In genomic region chr3:64278631-64279030, GRCh38 we compare ENCODE assay signal across 25 cellular contexts. TPM values are rescaled to one million over a fixed set of nuclear protein-coding genes. Genes with fewer than 3 reads are reported as not detected.
DNase-seq lines count a peak whose midpoint lies in the region; ATAC-seq, FAIRE-seq and TF ChIP-seq lines count a peak whose summit lies in the region.
"Had no signal": no experiment of that assay in that cellular context is flagged by ENCODE, and none has a peak within 500 bp of the region (broad histone marks: within the 10 kb centered on the region; RNA-seq: fewer than 3 reads in every experiment).

No MANE protein-coding gene starts in this region.

- WGBS in SK-N-SH (ENCODE audit: low lambda C conversion rate), result 84% methylated on average over 5 of the region's 5 CpGs
- WGBS in suprapubic skin, result 86% methylated on average over 5 of the region's 5 CpGs

- H3F3A ChIP-seq in SK-N-SH (replicated peaks; ENCODE audit: insufficient read depth), result no peaks in the 10 kb centered on the region

- H3K36me3 ChIP-seq in SK-N-SH (replicated peaks in 1 of 2; ENCODE audit: control insufficient read depth in 1 of 2, insufficient read depth in 2 of 2, low read length in 1 of 2), result no peaks in the 10 kb centered on the region
- no peaks in the 10 kb centered on the region for H3K36me3 ChIP-seq in suprapubic skin
- H3K36me3 ChIP-seq: prostate gland, upper lobe of left lung had no signal

- DNase-seq in SK-N-SH (no peak), chondrocyte (ENCODE audit: low spot score) (no peak), kidney glomerular epithelial cell (lab: John Stamatoyannopoulos, UW) (peak; percentile 64), urothelium cell line (ENCODE audit: low spot score) (peak; percentile 50), type B pancreatic cell (ENCODE audit: extremely low spot score, unreplicated experiment) (no peak), suprapubic skin (ENCODE audit: low spot score in 2 of 2) (no peak)
- DNase-seq: 8988T; activated naive CD4-positive, alpha-beta T cell; amniotic stem cell; caudate nucleus; CD8-positive, alpha-beta T cell; DMS153; immature natural killer cell; NCI-H2029 treated with DMSO at 0.1 percent for 48 hours; NCI-H2227 treated with DMSO at 0.1 percent for 48 hours; NCI-H748 treated with DMSO at 0.1 percent for 48 hours; T-helper 1 cell; upper lobe of left lung had no signal

- no peaks in the 10 kb centered on the region for H3K4me1 ChIP-seq in SK-N-SH (ENCODE audit: control insufficient read depth in 1 of 2, insufficient read depth in 2 of 2, low read depth in 1 of 2, low read length in 1 of 2)
- no peaks in the 10 kb centered on the region for H3K4me1 ChIP-seq in suprapubic skin
- H3K4me1 ChIP-seq: prostate gland, upper lobe of left lung had no signal

- FAIRE-seq in urothelium cell line (lab: Jason Lieb, UNC), result no peak
- FAIRE-seq: G401.6, TTC549 had no signal

- TF ChIP-seq EP300 in SK-N-SH (IDR thresholded peaks at IDR 0.05; ENCODE audit: borderline replicate concordance in 1 of 2, low read depth in 1 of 2, low read length in 1 of 2), result no peak
- no peak for TF ChIP-seq EP300 in suprapubic skin (IDR thresholded peaks at IDR 0.05)

- no peak overlapping the region for H3K4me3 Mint-ChIP-seq in chondrocyte (ENCODE audit: unreplicated experiment)
- H3K4me3 Mint-ChIP-seq in type B pancreatic cell, result no peak overlapping the region
- H3K4me3 Mint-ChIP-seq: CD8-positive, alpha-beta T cell; IgD-negative memory B cell; immature natural killer cell had no signal

- H3K9me3 ChIP-seq in SK-N-SH, result no peaks in the 10 kb centered on the region
- no peaks in the 10 kb centered on the region for H3K9me3 ChIP-seq in suprapubic skin
- H3K9me3 ChIP-seq: prostate gland, upper lobe of left lung had no signal

- TF ChIP-seq RAD21 in SK-N-SH (IDR thresholded peaks at IDR 0.05; ENCODE audit: low read length), result no peak

- POLR2A ChIA-PET in SK-N-SH (lab: Yijun Ruan, JAX), result no interaction called here

- H3K9me2 ChIP-seq in SK-N-SH, result no peaks in the 10 kb centered on the region

- H3K27ac Mint-ChIP-seq in chondrocyte (ENCODE audit: unreplicated experiment) (no peak overlapping the region), type B pancreatic cell (no peak overlapping the region)
- H3K27ac Mint-ChIP-seq: CD8-positive, alpha-beta T cell; IgD-negative memory B cell; immature natural killer cell had no signal

- H3K27me3 ChIP-seq in SK-N-SH (ENCODE audit: insufficient read depth) (no peaks in the 10 kb centered on the region), suprapubic skin (no peaks in the 10 kb centered on the region)
- H3K27me3 ChIP-seq: upper lobe of left lung had no signal

- H3K27me3 Mint-ChIP-seq in chondrocyte (ENCODE audit: low read depth), result no peaks in the 10 kb centered on the region
- no peaks in the 10 kb centered on the region for H3K27me3 Mint-ChIP-seq in type B pancreatic cell

- no peaks in the 10 kb centered on the region for H4K20me1 ChIP-seq in SK-N-SH (ENCODE audit: insufficient read depth)

- ATAC-seq in SK-N-SH treated with all-trans-retinoic acid at 6 μM for 48 hours (peak; percentile 60; the same call in 2 of the 3 replicates), GM19467 (IDR thresholded peaks at IDR 0.05; ENCODE audit: unreplicated experiment) (no peak)
- ATAC-seq: CD8-positive, alpha-beta T cell; Right ventricle myocardium inferior had no signal

- H3K9ac ChIP-seq in SK-N-SH, result no peak overlapping the region

- H3K4me2 ChIP-seq in SK-N-SH, result no peak overlapping the region

- no peak for TF ChIP-seq POLR2A in suprapubic skin (IDR thresholded peaks at IDR 0.05)

- H3K36me3 Mint-ChIP-seq in chondrocyte (ENCODE audit: low read depth), result no peaks in the 10 kb centered on the region
- H3K36me3 Mint-ChIP-seq in type B pancreatic cell, result no peaks in the 10 kb centered on the region
- H3K36me3 Mint-ChIP-seq: CD8-positive, alpha-beta T cell; IgD-negative memory B cell; immature natural killer cell had no signal

- no peak overlapping the region for H2AFZ ChIP-seq in SK-N-SH (ENCODE audit: low read depth)

- H3K79me2 ChIP-seq in SK-N-SH (ENCODE audit: insufficient read depth), result no peaks in the 10 kb centered on the region

- H3K9me3 Mint-ChIP-seq in chondrocyte (ENCODE audit: low read depth) (peaks cover 2% of the 10 kb centered on the region), type B pancreatic cell (no peaks in the 10 kb centered on the region)
- H3K9me3 Mint-ChIP-seq: CD8-positive, alpha-beta T cell had no signal

- peaks cover 31% of the 10 kb centered on the region for H3K4me1 Mint-ChIP-seq in chondrocyte (ENCODE audit: low read depth)
- peaks cover 16% of the 10 kb centered on the region for H3K4me1 Mint-ChIP-seq in type B pancreatic cell (ENCODE audit: unreplicated experiment)
- H3K4me1 Mint-ChIP-seq: immature natural killer cell had no signal

- H3K27ac ChIP-seq in SK-N-SH (ENCODE audit: low read depth in 2 of 2, low read length in 1 of 2), result no peak overlapping the region
- H3K27ac ChIP-seq in suprapubic skin, result no peak overlapping the region
- H3K27ac ChIP-seq: prostate gland, upper lobe of left lung had no signal

- CTCF ChIA-PET in SK-N-SH (lab: Yijun Ruan, JAX), result no interaction called here

- TF ChIP-seq CTCF in SK-N-SH (IDR thresholded peaks at IDR 0.05) (no peak), chondrocyte (IDR thresholded peaks at IDR 0.05) (peak; percentile 51), type B pancreatic cell (conservative IDR thresholded peaks at IDR 0.05) (no peak), suprapubic skin (IDR thresholded peaks at IDR 0.05) (no peak)

- H3K4me3 ChIP-seq in SK-N-SH (ENCODE audit: low read depth in 2 of 2, low read length in 1 of 2), result no peak overlapping the region
- no peak overlapping the region for H3K4me3 ChIP-seq in suprapubic skin
- H3K4me3 ChIP-seq: prostate gland, upper lobe of left lung had no signal

TF ChIP-seq in SK-N-SH treated with all-trans-retinoic acid at 6 μM for 48 hours, 23 proteins besides CTCF, POLR2A, EP300 and RAD21 (continues in another document):
- TF ChIP-seq ZNF565 (CRISPR knock-in tag; conservative IDR thresholded peaks at IDR 0.05; ENCODE audit: low read depth), result no peak
- no peak for TF ChIP-seq PATZ1 (CRISPR knock-in tag; IDR thresholded peaks at IDR 0.05; ENCODE audit: borderline replicate concordance)
- TF ChIP-seq RARB (CRISPR knock-in tag; IDR thresholded peaks at IDR 0.05), result no peak

TF ChIP-seq in SK-N-SH, 30 proteins besides CTCF, POLR2A, EP300 and RAD21:
- no peak for TF ChIP-seq USF2 (IDR thresholded peaks at IDR 0.05; ENCODE audit: borderline replicate concordance, low read depth, low read length)
- TF ChIP-seq NRF1 (IDR thresholded peaks at IDR 0.05; ENCODE audit: low read depth, low read length), result no peak
- TF ChIP-seq RFX5 (IDR thresholded peaks at IDR 0.05; ENCODE audit: low read length), result no peak
- TF ChIP-seq ELF1 (IDR thresholded peaks at IDR 0.05), result no peak
- TF ChIP-seq EZH2phosphoT487 (IDR thresholded peaks at IDR 0.05; ENCODE audit: borderline replicate concordance, low read depth), result no peak
- TF ChIP-seq CHD2 (IDR thresholded peaks at IDR 0.05; ENCODE audit: low read length, partially characterized antibody), result no peak
- no peak for TF ChIP-seq SMC3 (IDR thresholded peaks at IDR 0.05; ENCODE audit: low read depth, low read length)
- no peak for TF ChIP-seq POLR2AphosphoS5 (IDR thresholded peaks at IDR 0.05; ENCODE audit: low read depth, low read length)
- no peak for TF ChIP-seq YY1 (IDR thresholded peaks at IDR 0.05; ENCODE audit: low read depth)
- no peak for TF ChIP-seq RCOR1 (IDR thresholded peaks at IDR 0.05; ENCODE audit: low read length)
- TF ChIP-seq SIN3A (IDR thresholded peaks at IDR 0.05; ENCODE audit: borderline replicate concordance, low read depth, low read length), result no peak
- no peak for TF ChIP-seq FOSL2 (IDR thresholded peaks at IDR 0.05; ENCODE audit: borderline replicate concordance, low read depth)
- TF ChIP-seq GATA2 (CRISPR knock-in tag; IDR thresholded peaks at IDR 0.05), result no peak

RNA-seq across cellular contexts. Expression of gene PRICKLE2, which starts 53.4 kb away (rescaled TPM):
- polyA plus RNA-seq in SK-N-SH (2012; rRNA removed), result 0.67 and 1.1 TPM in 2 replicates
- polyA plus RNA-seq in SK-N-SH (2012; cell fraction: cytosol; rRNA removed), result 0.42 and 0.49 TPM in 2 replicates
- polyA plus RNA-seq in SK-N-SH (2012; cell fraction: nucleus; rRNA removed), result 2.0 and 2.2 TPM in 2 replicates
- 48.2 to 103 TPM (median 60.5 TPM) in 3 replicates for total RNA-seq in chondrocyte
- total RNA-seq in type B pancreatic cell (ENCODE audit: low replicate concordance), result 10.0 and 23.6 TPM in 2 replicates
- total RNA-seq in suprapubic skin, result 10 to 100 TPM in 3 of 4 donors, 1 to 10 TPM in 1; 6.7 to 14.5 (median 11.9) TPM
- total RNA-seq: CD8-positive, alpha-beta T cell had no signal

Comparison
In these comparisons a context has a peak if more than half of its experiments do, and no peak if none do; other contexts are left out.
1. DNase-seq: peak in kidney glomerular epithelial cell (single experiment) and urothelium cell line (single experiment); none in SK-N-SH (single experiment), chondrocyte (single experiment), type B pancreatic cell (single experiment) and suprapubic skin (0 of 2).